Comparison of ENCODE assay signal across 14 cellular contexts in genomic region chr12:122087431-122088180, GRCh38. TPM values are rescaled to one million over a fixed set of nuclear protein-coding genes. Genes with fewer than 3 reads are reported as not detected.
DNase-seq lines count a peak whose midpoint lies in the region; ATAC-seq and TF ChIP-seq lines count a peak whose summit lies in the region.
"Had no signal": no experiment of that assay in that cellular context is flagged by ENCODE, and none has a peak within 500 bp of the region (broad histone marks: within the 10 kb centered on the region; RNA-seq: fewer than 3 reads in every experiment).

No MANE protein-coding gene starts in this region.

- H3K4me1 ChIP-seq in tibial artery (peaks cover 6 to 79% (median 66%) of the 10 kb centered on the region in 4 donors), BE2C (peaks cover 18% of the 10 kb centered on the region)

- H3K9me3 Mint-ChIP-seq in T-helper 2 cell treated with Interferon-gamma antibody and Interleukin-4, amounts not matched to agents 5 μg/mL and 100 μg/mL, for 36 hours, result no peaks in the 10 kb centered on the region
- H3K9me3 Mint-ChIP-seq in endothelial cell (ENCODE audit: unreplicated experiment), result no peaks in the 10 kb centered on the region
- H3K9me3 Mint-ChIP-seq: activated CD4-positive, alpha-beta memory T cell treated with anti-CD3 and anti-CD28 coated beads, Interleukin-2, amount 10 ng/mL, durations not matched to agents 7 days and 5 days had no signal

- H3K36me3 Mint-ChIP-seq in T-helper 2 cell treated with Interferon-gamma antibody and Interleukin-4, amounts not matched to agents 5 μg/mL and 100 μg/mL, for 36 hours (ENCODE audit: low read depth), result peaks cover 52% of the 10 kb centered on the region
- H3K36me3 Mint-ChIP-seq in endothelial cell (ENCODE audit: low read depth, unreplicated experiment), result peaks cover 31% of the 10 kb centered on the region

- TF ChIP-seq CTCF in endothelial cell (IDR thresholded peaks at IDR 0.05; ENCODE audit: unreplicated experiment) (no peak), tibial artery (IDR thresholded peaks at IDR 0.05) (no peak), BE2C (IDR thresholded peaks at IDR 0.05; ENCODE audit: low read depth, low read length) (no peak)

- H3K4me3 Mint-ChIP-seq in T-helper 2 cell treated with Interferon-gamma antibody and Interleukin-4, amounts not matched to agents 5 μg/mL and 100 μg/mL, for 36 hours, result no peak overlapping the region
- H3K4me3 Mint-ChIP-seq in endothelial cell (ENCODE audit: unreplicated experiment), result peak overlapping the region; percentile 2
- H3K4me3 Mint-ChIP-seq: activated CD4-positive, alpha-beta memory T cell treated with anti-CD3 and anti-CD28 coated beads, Interleukin-2, amount 10 ng/mL, durations not matched to agents 7 days and 5 days had no signal

- DNase-seq in T-helper 2 cell treated with Interferon-gamma antibody and Interleukin-4, amounts not matched to agents 5 μg/mL and 100 μg/mL, for 36 hours (ENCODE audit: low spot score), result no peak
- DNase-seq in T-helper 2 cell, result no peak
- no peak for DNase-seq in endothelial cell (ENCODE audit: low spot score)
- peak; percentile 89 for DNase-seq in myocyte (ENCODE audit: low read depth)
- DNase-seq in tibial artery, result peak in 1 of 2 donors; percentile 54
- DNase-seq in DMS53 (lab: John Stamatoyannopoulos, UW), result no peak
- no peak for DNase-seq in BE2C
- DNase-seq: activated CD4-positive, alpha-beta memory T cell treated with anti-CD3 and anti-CD28 coated beads, Interleukin-2, amount 10 ng/mL, durations not matched to agents 7 days and 5 days; anterior cingulate cortex; Karpas-422; NCI-H2227 treated with DMSO at 0.1 percent for 48 hours; stimulated activated naive CD4-positive, alpha-beta T cell had no signal

- peaks cover 47% of the 10 kb centered on the region for H3K4me1 Mint-ChIP-seq in T-helper 2 cell treated with Interferon-gamma antibody and Interleukin-4, amounts not matched to agents 5 μg/mL and 100 μg/mL, for 36 hours (ENCODE audit: low read depth)
- peaks cover 52% of the 10 kb centered on the region for H3K4me1 Mint-ChIP-seq in endothelial cell (ENCODE audit: unreplicated experiment)

- no peak overlapping the region for H3K4me3 ChIP-seq in tibial artery
- no peak overlapping the region for H3K4me3 ChIP-seq in BE2C (ENCODE audit: low read depth, low read length)

- peak overlapping the region; percentile 72 to 79 for H3K27ac ChIP-seq in tibial artery
- H3K27ac ChIP-seq: 22Rv1 had no signal

- no peaks in the 10 kb centered on the region for H3K9me3 ChIP-seq in tibial artery
- H3K9me3 ChIP-seq in BE2C, result no peaks in the 10 kb centered on the region

- H3K36me3 ChIP-seq in tibial artery (peaks cover 16 to 34% (median 26%) of the 10 kb centered on the region in 3 donors), BE2C (peaks cover 35% of the 10 kb centered on the region)

- no peaks in the 10 kb centered on the region for H3K27me3 Mint-ChIP-seq in T-helper 2 cell treated with Interferon-gamma antibody and Interleukin-4, amounts not matched to agents 5 μg/mL and 100 μg/mL, for 36 hours (ENCODE audit: low read depth)
- peaks cover 15% of the 10 kb centered on the region for H3K27me3 Mint-ChIP-seq in endothelial cell (ENCODE audit: unreplicated experiment)
- H3K27me3 Mint-ChIP-seq: activated CD4-positive, alpha-beta memory T cell treated with anti-CD3 and anti-CD28 coated beads, Interleukin-2, amount 10 ng/mL, durations not matched to agents 7 days and 5 days had no signal

- no peak for ATAC-seq in HG02571 (IDR thresholded peaks at IDR 0.05; ENCODE audit: unreplicated experiment)

- H3K27ac Mint-ChIP-seq in T-helper 2 cell treated with Interferon-gamma antibody and Interleukin-4, amounts not matched to agents 5 μg/mL and 100 μg/mL, for 36 hours, result peak overlapping the region; percentile 2
- no peak overlapping the region for H3K27ac Mint-ChIP-seq in endothelial cell (ENCODE audit: unreplicated experiment)
- H3K27ac Mint-ChIP-seq: activated CD4-positive, alpha-beta memory T cell treated with anti-CD3 and anti-CD28 coated beads, Interleukin-2, amount 10 ng/mL, durations not matched to agents 7 days and 5 days had no signal

- intact Hi-C loops in tibial artery (cut with DNase I; ENCODE audit: low total_unique reads), result loop anchor here (5.0 kb wide), 1 partner anchor 1330 kb away; no protein-coding TSS in a partner anchor

- H3K27me3 ChIP-seq in tibial artery (no peaks in the 10 kb centered on the region), BE2C (no peaks in the 10 kb centered on the region)

RNA-seq across cellular contexts. Expression of gene MLXIP, which starts 9.1 kb away (rescaled TPM):
- total RNA-seq in endothelial cell (ENCODE audit: unreplicated experiment) (63.3 TPM), myocyte (14.6 and 21.9 TPM in 2 replicates)
- 28.7 TPM for polyA plus RNA-seq in myocyte (2012)
- polyA plus RNA-seq in BE2C (2012; ENCODE audit: insufficient read depth, insufficient read length, low read depth), result 50.1 TPM
